Comparison of ENCODE assay signal across 16 cellular contexts in genomic region chrX:154815274-154815818, GRCh38. TPM values are rescaled to one million over a fixed set of nuclear protein-coding genes. Genes with fewer than 3 reads are reported as not detected.
"Had no signal": no experiment of that assay in that cellular context is flagged by ENCODE, and none has a peak within 500 bp of the region (broad histone marks: within the 10 kb centered on the region; RNA-seq: fewer than 3 reads in every experiment).

No MANE protein-coding gene starts in this region.

- DNase-seq: activated B cell treated with CpG ODN at 0.5 μM for 24 hours; activated CD4-positive, alpha-beta T cell treated with anti-CD3 and anti-CD28 coated beads, Interleukin-2, amount 10 ng/mL, durations not matched to agents 24 days and 14 days; amniotic stem cell; cortex of kidney; effector CD8-positive, alpha-beta T cell; left cardiac atrium; naive B cell; retina; stomach; T-helper 17 cell; thyroid gland; uterus had no signal

- H3K4me1 ChIP-seq: stomach, thyroid gland, uterus had no signal

- H3K9me3 ChIP-seq: stomach, thyroid gland, uterus had no signal

- H3K36me3 ChIP-seq: cardiac muscle cell, stomach, thyroid gland, uterus had no signal

- H3K4me3 ChIP-seq: cardiac muscle cell, stomach, thyroid gland, uterus had no signal

- H3K27me3 ChIP-seq: cardiac muscle cell, stomach, thyroid gland had no signal

- H3K27ac ChIP-seq: cardiac muscle cell, epithelial cell of prostate, stomach, thyroid gland, uterus had no signal

- ATAC-seq: left cardiac atrium, T-helper 17 cell had no signal

RNA-seq across cellular contexts. Expression of gene SMIM9, which starts 19.1 kb away (rescaled TPM):
- total RNA-seq: activated B cell treated with CpG ODN at 0.5 μM for 24 hours; activated CD4-positive, alpha-beta T cell treated with anti-CD3 and anti-CD28 coated beads, Interleukin-2, amount 10 ng/mL, durations not matched to agents 24 days and 14 days; cardiac muscle cell; left cardiac atrium; lung microvascular endothelial cell; skeletal muscle tissue; stomach; T-helper 17 cell; thyroid gland; uterus had no signal
- polyA plus RNA-seq: cardiac muscle cell, stomach had no signal
